Comparison of ENCODE assay signal across 8 cellular contexts in genomic region chr19:41327499-41328156, GRCh38. TPM values are rescaled to one million over a fixed set of nuclear protein-coding genes. Genes with fewer than 3 reads are reported as not detected.
DNase-seq lines count a peak whose midpoint lies in the region; ATAC-seq, FAIRE-seq and TF ChIP-seq lines count a peak whose summit lies in the region.

No MANE protein-coding gene starts in this region.

- peaks cover 41% of the 10 kb centered on the region for H4K20me1 ChIP-seq in OCI-LY3 (ENCODE audit: insufficient read depth, low read length)

- H3K27me3 ChIP-seq in OCI-LY3 (ENCODE audit: low read depth, low read length) (no peaks in the 10 kb centered on the region), rectal smooth muscle tissue (ENCODE audit: control insufficient read depth, insufficient read depth, low read length) (no peaks in the 10 kb centered on the region), uterus (no peaks in the 10 kb centered on the region)

- intact Hi-C loops in uterus (cut with DNase I; ENCODE audit: low total_unique reads) = no loop called here

- H3K4me3 ChIP-seq in OCI-LY3 (ENCODE audit: low read length) = peak overlapping the region; percentile 16; the same call in 1 of the 2 replicates
- peak overlapping the region; percentile 56 for H3K4me3 ChIP-seq in rectal smooth muscle tissue (ENCODE audit: low read length)
- H3K4me3 ChIP-seq in uterus = no peak overlapping the region

- H3K27ac ChIP-seq in OCI-LY3 (ENCODE audit: low read length) (peak overlapping the region; percentile 21; the same call in 1 of the 2 replicates), rectal smooth muscle tissue (ENCODE audit: low read depth, low read length) (peak overlapping the region; percentile 6), uterus (peak overlapping the region; percentile 53 to 96)

- H2AFZ ChIP-seq in OCI-LY3 (ENCODE audit: low read depth, low read length) = no peak overlapping the region

- TF ChIP-seq POLR2A in uterus (IDR thresholded peaks at IDR 0.05) = no peak

- H3K4me1 ChIP-seq in OCI-LY3 (ENCODE audit: low read length) = peaks cover 32% of the 10 kb centered on the region
- peaks cover 27% of the 10 kb centered on the region for H3K4me1 ChIP-seq in rectal smooth muscle tissue (ENCODE audit: control insufficient read depth, insufficient read depth, low read length)
- H3K4me1 ChIP-seq in uterus = peaks cover 1 to 39% of the 10 kb centered on the region in 2 donors

- H3K36me3 ChIP-seq in OCI-LY3 (replicated peaks; ENCODE audit: low read depth, low read length) (peaks cover 59% of the 10 kb centered on the region), rectal smooth muscle tissue (ENCODE audit: control insufficient read depth, insufficient read depth, low read length) (peaks cover 5% of the 10 kb centered on the region), uterus (no peaks in the 10 kb centered on the region)

- FAIRE-seq in GM18507 (lab: Jason Lieb, UNC) = peak; percentile 79

- peaks cover 25% of the 10 kb centered on the region for H3K9me3 Mint-ChIP-seq in glutamatergic neuron (ENCODE audit: unreplicated experiment)

- peaks cover 39% of the 10 kb centered on the region for H3K79me2 ChIP-seq in OCI-LY3 (ENCODE audit: low read length)

- H3K9me3 ChIP-seq in OCI-LY3 (ENCODE audit: insufficient read depth, low read length) (no peaks in the 10 kb centered on the region), uterus (no peaks in the 10 kb centered on the region)

- H3K9ac ChIP-seq in OCI-LY3 (ENCODE audit: low read length) (no peak overlapping the region), rectal smooth muscle tissue (ENCODE audit: low read length) (peak overlapping the region; percentile 5)

- TF ChIP-seq CTCF in OCI-LY3 (IDR thresholded peaks at IDR 0.05; ENCODE audit: low read depth, low read length) (no peak), glutamatergic neuron (IDR thresholded peaks at IDR 0.05; ENCODE audit: partially characterized antibody, unreplicated experiment) (no peak), uterus (IDR thresholded peaks at IDR 0.05) (no peak)

- H3K36me3 Mint-ChIP-seq in glutamatergic neuron (ENCODE audit: unreplicated experiment) = no peaks in the 10 kb centered on the region

- peak overlapping the region; percentile 27 for H3K4me3 Mint-ChIP-seq in glutamatergic neuron (ENCODE audit: unreplicated experiment)

- peak overlapping the region; percentile 43 for H3K4me2 ChIP-seq in OCI-LY3 (ENCODE audit: low read length)

- H3K4me1 Mint-ChIP-seq in glutamatergic neuron (ENCODE audit: low read depth, unreplicated experiment) = peaks cover 52% of the 10 kb centered on the region

- peaks cover 32% of the 10 kb centered on the region for H3K27me3 Mint-ChIP-seq in glutamatergic neuron (ENCODE audit: unreplicated experiment)

- H3K27ac Mint-ChIP-seq in glutamatergic neuron (ENCODE audit: unreplicated experiment) = peak overlapping the region; percentile 91

- DNase-seq in GM18507 (ENCODE audit: extremely low spot score, insufficient read length, low read depth) (peak; percentile 80), glutamatergic neuron (no peak), uterus (peak in 1 of 2 donors; percentile 51)
- DNase-seq in activated T-helper 1 cell treated with anti-CD3 and anti-CD28 coated beads, Interleukin-2, amount 50 U/mL, for 16 hours (ENCODE audit: low read depth in 1 of 2, low spot score in 1 of 2) = peak; percentile 48 to 76

- ATAC-seq in HG02623 (IDR thresholded peaks at IDR 0.05; ENCODE audit: unreplicated experiment) (peak; percentile 49), HG02884 (IDR thresholded peaks at IDR 0.05; ENCODE audit: unreplicated experiment) (no peak)

RNA-seq across cellular contexts. Expression of gene CCDC97, which starts 17.7 kb away (rescaled TPM):
- 36.7 TPM for total RNA-seq in glutamatergic neuron (ENCODE audit: unreplicated experiment)
- 10 to 100 TPM in 2 of 4 donors, 1 to 10 TPM in 2; 4.4 to 38.0 (median 10.8) TPM for total RNA-seq in uterus

RNA-seq across cellular contexts. Expression of gene TGFB1, which starts 26.1 kb away (rescaled TPM):
- total RNA-seq in glutamatergic neuron (ENCODE audit: unreplicated experiment) = 26.0 TPM
- 10 to 100 TPM in 2 of 4 donors, 1 to 10 TPM in 2; 6.7 to 61.7 (median 15.7) TPM for total RNA-seq in uterus

RNA-seq across cellular contexts. Expression of gene B9D2, which starts 36.3 kb away (rescaled TPM):
- total RNA-seq in glutamatergic neuron (ENCODE audit: unreplicated experiment) (7.6 TPM), uterus (1 to 10 TPM in 2 of 4 donors, under 1 TPM in 1, not detected in 1; 0.29 to 6.2 (median 3.5) TPM)

RNA-seq across cellular contexts. Expression of gene TMEM91, which starts 48.7 kb away (rescaled TPM):
- total RNA-seq in glutamatergic neuron (ENCODE audit: unreplicated experiment) (52.6 TPM), uterus (10 to 100 TPM in 2 of 4 donors, 1 to 10 TPM in 2; 7.1 to 28.1 (median 10.9) TPM)

Comparison
In these comparisons a context has a peak if more than half of its experiments do, and no peak if none do; other contexts are left out.
1. H3K27ac ChIP-seq: peak in every context shown above with its lines; median percentile 74 in uterus; 21 in OCI-LY3; 6 in rectal smooth muscle tissue.
2. H3K4me3 ChIP-seq: peak in OCI-LY3 (single experiment) and rectal smooth muscle tissue (single experiment); none in uterus (0 of 2).